Comparison of ENCODE assay signal across 1 cellular context in the genomic region with DNA sequence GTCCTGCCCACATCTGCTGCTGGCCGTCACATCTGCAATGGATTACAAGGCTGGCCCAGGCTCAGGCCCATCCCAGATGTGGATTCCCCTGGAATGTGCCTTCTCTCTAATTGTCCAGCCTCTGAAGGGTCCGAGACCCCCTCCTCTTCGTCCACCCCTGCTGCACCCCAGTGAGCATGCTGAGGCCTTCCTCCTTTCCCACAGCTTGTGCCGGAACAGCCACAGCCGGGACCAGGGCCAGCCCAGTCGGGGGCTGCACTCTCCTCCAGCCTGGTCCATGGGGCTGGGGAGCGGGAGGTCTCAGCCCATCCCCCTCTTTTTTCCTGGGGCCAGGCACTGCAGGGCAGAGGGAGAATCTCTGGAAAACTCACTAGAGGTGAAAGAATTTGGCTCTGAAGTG.
TF ChIP-seq lines count a peak whose summit lies in the region.

No MANE protein-coding gene starts in this region.

TF ChIP-seq in GM23338, 12 proteins besides CTCF, POLR2A, EP300 and RAD21 (continued from another document):
- TF ChIP-seq, protein P1, sequence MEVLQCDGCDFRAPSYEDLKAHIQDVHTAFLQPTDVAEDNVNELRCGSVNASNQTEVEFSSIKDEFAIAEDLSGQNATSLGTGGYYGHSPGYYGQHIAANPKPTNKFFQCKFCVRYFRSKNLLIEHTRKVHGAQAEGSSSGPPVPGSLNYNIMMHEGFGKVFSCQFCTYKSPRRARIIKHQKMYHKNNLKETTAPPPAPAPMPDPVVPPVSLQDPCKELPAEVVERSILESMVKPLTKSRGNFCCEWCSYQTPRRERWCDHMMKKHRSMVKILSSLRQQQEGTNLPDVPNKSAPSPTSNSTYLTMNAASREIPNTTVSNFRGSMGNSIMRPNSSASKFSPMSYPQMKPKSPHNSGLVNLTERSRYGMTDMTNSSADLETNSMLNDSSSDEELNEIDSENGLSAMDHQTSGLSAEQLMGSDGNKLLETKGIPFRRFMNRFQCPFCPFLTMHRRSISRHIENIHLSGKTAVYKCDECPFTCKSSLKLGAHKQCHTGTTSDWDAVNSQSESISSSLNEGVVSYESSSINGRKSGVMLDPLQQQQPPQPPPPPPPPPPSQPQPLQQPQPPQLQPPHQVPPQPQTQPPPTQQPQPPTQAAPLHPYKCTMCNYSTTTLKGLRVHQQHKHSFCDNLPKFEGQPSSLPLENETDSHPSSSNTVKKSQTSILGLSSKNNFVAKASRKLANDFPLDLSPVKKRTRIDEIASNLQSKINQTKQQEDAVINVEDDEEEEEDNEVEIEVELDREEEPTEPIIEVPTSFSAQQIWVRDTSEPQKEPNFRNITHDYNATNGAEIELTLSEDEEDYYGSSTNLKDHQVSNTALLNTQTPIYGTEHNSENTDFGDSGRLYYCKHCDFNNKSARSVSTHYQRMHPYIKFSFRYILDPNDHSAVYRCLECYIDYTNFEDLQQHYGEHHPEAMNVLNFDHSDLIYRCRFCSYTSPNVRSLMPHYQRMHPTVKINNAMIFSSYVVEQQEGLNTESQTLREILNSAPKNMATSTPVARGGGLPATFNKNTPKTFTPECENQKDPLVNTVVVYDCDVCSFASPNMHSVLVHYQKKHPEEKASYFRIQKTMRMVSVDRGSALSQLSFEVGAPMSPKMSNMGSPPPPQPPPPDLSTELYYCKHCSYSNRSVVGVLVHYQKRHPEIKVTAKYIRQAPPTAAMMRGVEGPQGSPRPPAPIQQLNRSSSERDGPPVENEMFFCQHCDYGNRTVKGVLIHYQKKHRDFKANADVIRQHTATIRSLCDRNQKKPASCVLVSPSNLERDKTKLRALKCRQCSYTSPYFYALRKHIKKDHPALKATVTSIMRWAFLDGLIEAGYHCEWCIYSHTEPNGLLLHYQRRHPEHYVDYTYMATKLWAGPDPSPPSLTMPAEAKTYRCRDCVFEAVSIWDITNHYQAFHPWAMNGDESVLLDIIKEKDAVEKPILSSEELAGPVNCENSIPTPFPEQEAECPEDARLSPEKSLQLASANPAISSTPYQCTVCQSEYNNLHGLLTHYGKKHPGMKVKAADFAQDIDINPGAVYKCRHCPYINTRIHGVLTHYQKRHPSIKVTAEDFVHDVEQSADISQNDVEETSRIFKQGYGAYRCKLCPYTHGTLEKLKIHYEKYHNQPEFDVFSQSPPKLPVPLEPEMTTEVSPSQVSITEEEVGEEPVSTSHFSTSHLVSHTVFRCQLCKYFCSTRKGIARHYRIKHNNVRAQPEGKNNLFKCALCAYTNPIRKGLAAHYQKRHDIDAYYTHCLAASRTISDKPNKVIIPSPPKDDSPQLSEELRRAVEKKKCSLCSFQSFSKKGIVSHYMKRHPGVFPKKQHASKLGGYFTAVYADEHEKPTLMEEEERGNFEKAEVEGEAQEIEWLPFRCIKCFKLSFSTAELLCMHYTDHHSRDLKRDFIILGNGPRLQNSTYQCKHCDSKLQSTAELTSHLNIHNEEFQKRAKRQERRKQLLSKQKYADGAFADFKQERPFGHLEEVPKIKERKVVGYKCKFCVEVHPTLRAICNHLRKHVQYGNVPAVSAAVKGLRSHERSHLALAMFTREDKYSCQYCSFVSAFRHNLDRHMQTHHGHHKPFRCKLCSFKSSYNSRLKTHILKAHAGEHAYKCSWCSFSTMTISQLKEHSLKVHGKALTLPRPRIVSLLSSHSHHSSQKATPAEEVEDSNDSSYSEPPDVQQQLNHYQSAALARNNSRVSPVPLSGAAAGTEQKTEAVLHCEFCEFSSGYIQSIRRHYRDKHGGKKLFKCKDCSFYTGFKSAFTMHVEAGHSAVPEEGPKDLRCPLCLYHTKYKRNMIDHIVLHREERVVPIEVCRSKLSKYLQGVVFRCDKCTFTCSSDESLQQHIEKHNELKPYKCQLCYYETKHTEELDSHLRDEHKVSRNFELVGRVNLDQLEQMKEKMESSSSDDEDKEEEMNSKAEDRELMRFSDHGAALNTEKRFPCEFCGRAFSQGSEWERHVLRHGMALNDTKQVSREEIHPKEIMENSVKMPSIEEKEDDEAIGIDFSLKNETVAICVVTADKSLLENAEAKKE (CRISPR knock-in tag; IDR thresholded peaks at IDR 0.05): no peak
- no peak for TF ChIP-seq POLR2AphosphoS5 (IDR thresholded peaks at IDR 0.05; ENCODE audit: low read depth)
- no peak for TF ChIP-seq STAT1 (IDR thresholded peaks at IDR 0.05; ENCODE audit: unreplicated experiment)
- no peak for TF ChIP-seq ZNF331 (CRISPR knock-in tag; IDR thresholded peaks at IDR 0.05; ENCODE audit: low read depth)
- TF ChIP-seq NANOG (IDR thresholded peaks at IDR 0.05; ENCODE audit: borderline replicate concordance): no peak
- no peak for TF ChIP-seq EZH2phosphoT487 (IDR thresholded peaks at IDR 0.05; ENCODE audit: unreplicated experiment)
- TF ChIP-seq, protein P2, sequence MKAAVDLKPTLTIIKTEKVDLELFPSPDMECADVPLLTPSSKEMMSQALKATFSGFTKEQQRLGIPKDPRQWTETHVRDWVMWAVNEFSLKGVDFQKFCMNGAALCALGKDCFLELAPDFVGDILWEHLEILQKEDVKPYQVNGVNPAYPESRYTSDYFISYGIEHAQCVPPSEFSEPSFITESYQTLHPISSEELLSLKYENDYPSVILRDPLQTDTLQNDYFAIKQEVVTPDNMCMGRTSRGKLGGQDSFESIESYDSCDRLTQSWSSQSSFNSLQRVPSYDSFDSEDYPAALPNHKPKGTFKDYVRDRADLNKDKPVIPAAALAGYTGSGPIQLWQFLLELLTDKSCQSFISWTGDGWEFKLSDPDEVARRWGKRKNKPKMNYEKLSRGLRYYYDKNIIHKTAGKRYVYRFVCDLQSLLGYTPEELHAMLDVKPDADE (IDR thresholded peaks at IDR 0.05): no peak
- no peak for TF ChIP-seq CREB1 (CRISPR knock-in tag; IDR thresholded peaks at IDR 0.05; ENCODE audit: low read depth)
